1 cellular context compared by ENCODE assay signal in the genomic region with DNA sequence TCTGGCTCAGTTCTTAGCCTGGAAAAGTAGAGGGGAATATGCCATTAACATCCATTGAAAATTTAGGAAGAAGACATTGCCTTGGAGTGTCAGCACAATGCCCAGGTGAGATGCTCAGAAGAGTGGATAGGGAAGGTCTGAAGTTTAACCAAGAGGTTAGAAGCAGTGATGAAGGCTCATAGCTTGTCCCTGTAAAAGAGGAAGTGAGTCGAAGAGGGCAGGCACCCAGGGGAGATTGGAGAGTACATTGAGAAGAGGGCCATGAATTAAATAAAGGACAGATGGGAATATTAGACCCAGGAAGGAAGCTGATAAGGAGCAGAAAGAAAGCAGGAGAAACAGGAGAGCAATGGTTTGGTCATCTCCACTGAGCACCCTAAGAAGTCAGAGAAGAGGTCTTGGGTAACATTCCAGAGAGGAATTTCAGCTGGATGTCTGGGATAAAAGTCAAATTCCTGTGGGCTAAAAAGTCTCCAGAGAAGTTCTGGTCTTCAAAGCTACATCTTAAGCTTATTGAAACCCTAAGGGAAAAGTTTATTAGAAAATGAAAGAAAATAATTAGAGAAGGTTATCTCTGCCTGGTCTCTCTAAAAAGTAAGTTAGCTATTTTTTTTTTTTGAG.
TF ChIP-seq lines count a peak whose summit lies in the region.

No MANE protein-coding gene starts in this region.

TF ChIP-seq in GM12878, 131 proteins besides CTCF, POLR2A, EP300 and RAD21:
- no peak for TF ChIP-seq CBX5 (IDR thresholded peaks at IDR 0.05; ENCODE audit: low read depth)
- TF ChIP-seq, protein P1, sequence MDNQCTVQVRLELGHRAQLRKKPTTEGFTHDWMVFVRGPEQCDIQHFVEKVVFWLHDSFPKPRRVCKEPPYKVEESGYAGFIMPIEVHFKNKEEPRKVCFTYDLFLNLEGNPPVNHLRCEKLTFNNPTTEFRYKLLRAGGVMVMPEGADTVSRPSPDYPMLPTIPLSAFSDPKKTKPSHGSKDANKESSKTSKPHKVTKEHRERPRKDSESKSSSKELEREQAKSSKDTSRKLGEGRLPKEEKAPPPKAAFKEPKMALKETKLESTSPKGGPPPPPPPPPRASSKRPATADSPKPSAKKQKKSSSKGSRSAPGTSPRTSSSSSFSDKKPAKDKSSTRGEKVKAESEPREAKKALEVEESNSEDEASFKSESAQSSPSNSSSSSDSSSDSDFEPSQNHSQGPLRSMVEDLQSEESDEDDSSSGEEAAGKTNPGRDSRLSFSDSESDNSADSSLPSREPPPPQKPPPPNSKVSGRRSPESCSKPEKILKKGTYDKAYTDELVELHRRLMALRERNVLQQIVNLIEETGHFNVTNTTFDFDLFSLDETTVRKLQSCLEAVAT (IDR thresholded peaks at IDR 0.05), result no peak
- TF ChIP-seq KLF5 (IDR thresholded peaks at IDR 0.05; ENCODE audit: partially characterized antibody), result no peak
- TF ChIP-seq SIN3A (IDR thresholded peaks at IDR 0.05; ENCODE audit: low read depth, low read length), result no peak
- TF ChIP-seq TCF7 (IDR thresholded peaks at IDR 0.05; ENCODE audit: borderline replicate concordance), result no peak
- peak; percentile 76 for TF ChIP-seq SPI1 (IDR thresholded peaks at IDR 0.05; ENCODE audit: borderline replicate concordance, insufficient read depth, low read depth, low read length)
- no peak for TF ChIP-seq TCF3 (IDR thresholded peaks at IDR 0.05; ENCODE audit: borderline replicate concordance, insufficient read depth, low read depth, low read length)
